In genomic region chr10:21675157-21675796, GRCh38 we compare ENCODE assay signal across 9 cellular contexts.
DNase-seq lines count a peak whose midpoint lies in the region; ATAC-seq and TF ChIP-seq lines count a peak whose summit lies in the region.
"Had no signal": no experiment of that assay in that cellular context is flagged by ENCODE, and none has a peak within 500 bp of the region (broad histone marks: within the 10 kb centered on the region; RNA-seq: fewer than 3 reads in every experiment).

No MANE protein-coding gene starts in this region.

- H3K27me3 Mint-ChIP-seq in chondrocyte (ENCODE audit: low read depth): no peaks in the 10 kb centered on the region

- H3K27me3 ChIP-seq in SJCRH30: no peaks in the 10 kb centered on the region
- H3K27me3 ChIP-seq: BLaER1 had no signal

- TF ChIP-seq CTCF in chondrocyte (IDR thresholded peaks at IDR 0.05): peak; percentile 81

- no peaks in the 10 kb centered on the region for H3K4me1 ChIP-seq in SJCRH30
- H3K4me1 ChIP-seq: BLaER1 had no signal

- no peaks in the 10 kb centered on the region for H3K9me3 Mint-ChIP-seq in chondrocyte (ENCODE audit: low read depth)

- 0 out of 2 replicates have a peak, but pooled peaks cover 2% of the 10 kb centered on the region for H3K9me3 ChIP-seq in SJCRH30 (replicated peaks)
- H3K9me3 ChIP-seq: BLaER1 had no signal

- H3K4me3 ChIP-seq in SJCRH30: no peak overlapping the region
- H3K4me3 ChIP-seq: BLaER1 had no signal

- H3K4me1 Mint-ChIP-seq in chondrocyte (ENCODE audit: low read depth): peaks cover 14% of the 10 kb centered on the region

- H3K27ac ChIP-seq in SJCRH30: no peak overlapping the region
- H3K27ac ChIP-seq: BLaER1 had no signal

- DNase-seq in NCI-H1436 (lab: John Stamatoyannopoulos, UW) (peak; percentile 25), NCI-H1436 treated with DMSO at 0.1 percent for 48 hours (lab: John Stamatoyannopoulos, UW) (no peak), SJCRH30 (peak; percentile 22 to 58), chondrocyte (ENCODE audit: low spot score) (no peak), midbrain (lab: John Stamatoyannopoulos, UW) (peak; percentile 10)

- ATAC-seq in HG02678 (IDR thresholded peaks at IDR 0.05; ENCODE audit: unreplicated experiment) (peak; percentile 56), GM21825 (IDR thresholded peaks at IDR 0.05; ENCODE audit: unreplicated experiment) (no peak), HG03139 (IDR thresholded peaks at IDR 0.05; ENCODE audit: unreplicated experiment) (no peak)

- H3K36me3 Mint-ChIP-seq in chondrocyte (ENCODE audit: low read depth): peaks cover 4% of the 10 kb centered on the region

- peaks cover 14% of the 10 kb centered on the region for H3K36me3 ChIP-seq in SJCRH30

- no peak overlapping the region for H3K4me3 Mint-ChIP-seq in chondrocyte (ENCODE audit: unreplicated experiment)

- no peak overlapping the region for H3K27ac Mint-ChIP-seq in chondrocyte (ENCODE audit: unreplicated experiment)

Comparison
In these comparisons a context has a peak if more than half of its experiments do, and no peak if none do; other contexts are left out.
1. DNase-seq: peak in NCI-H1436 (single experiment), SJCRH30 (2 of 2) and midbrain (single experiment); none in NCI-H1436 treated with DMSO at 0.1 percent for 48 hours (single experiment) and chondrocyte (single experiment).